20 cellular contexts compared by ENCODE assay signal in the genomic region with DNA sequence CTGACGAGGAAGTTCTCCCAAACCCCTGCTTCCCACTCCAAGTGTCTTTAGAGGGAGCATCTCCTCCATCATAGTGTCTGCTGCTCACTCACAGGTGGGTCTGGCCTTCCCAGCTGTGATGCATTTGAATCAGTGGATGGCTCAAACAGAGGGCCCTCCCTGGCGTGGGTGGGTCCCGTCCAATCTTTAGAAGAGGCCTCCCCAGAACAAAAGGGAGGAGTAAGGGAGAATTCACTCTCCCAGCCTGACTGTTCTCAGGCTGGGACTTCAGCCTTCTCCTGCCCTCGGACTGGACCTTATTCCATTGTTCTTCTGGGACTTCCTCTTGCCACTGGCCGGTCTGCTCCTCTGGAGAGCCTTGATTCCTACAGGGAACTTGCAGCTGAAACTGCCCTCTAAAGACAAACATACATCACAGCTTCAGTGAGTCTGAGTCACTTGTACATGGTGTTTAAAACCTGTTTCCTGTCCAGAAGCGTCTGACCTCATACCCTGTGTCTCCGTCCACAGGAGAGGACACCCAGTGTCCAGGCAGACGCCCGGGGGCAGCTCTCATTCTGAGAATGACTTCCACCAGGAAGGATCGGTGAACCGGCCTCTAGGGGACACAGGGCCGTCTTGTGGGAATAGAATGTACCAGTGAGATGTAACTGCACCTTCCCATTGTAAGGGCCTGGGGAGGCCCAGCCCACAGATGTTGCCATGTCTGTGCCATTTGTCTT.
"Had no signal": no experiment of that assay in that cellular context is flagged by ENCODE, and none has a peak within 500 bp of the region (broad histone marks: within the 10 kb centered on the region; RNA-seq: fewer than 3 reads in every experiment).

No MANE protein-coding gene starts in this region.

- FAIRE-seq: small intestine had no signal

- H3K9me3 ChIP-seq: neutrophil had no signal

- DNase-seq: activated CD4-positive, alpha-beta memory T cell treated with anti-CD3 and anti-CD28 coated beads for 36 hours; activated CD8-positive, alpha-beta memory T cell treated with anti-CD3 and anti-CD28 coated beads, Interleukin-2, amount 10 ng/mL, durations not matched to agents 7 days and 5 days; activated effector memory CD4-positive, alpha-beta T cell treated with Interleukin-2 at 50 U/mL for 16 hours; activated T-cell treated with anti-CD3 and anti-CD28 coated beads, Interleukin-2, amount 50 U/mL, for 1 hour; amniotic stem cell; cortex of kidney; effector CD8-positive, alpha-beta T cell; foreskin fibroblast; glutamatergic neuron; natural killer cell; retina; small intestine; stimulated activated CD4-positive, alpha-beta T cell treated with anti-CD3 and anti-CD28 coated beads, Interleukin-4, amount 100 ng/mL, for 4 hours; stimulated activated CD8-positive, alpha-beta memory T cell treated with anti-CD3 and anti-CD28 coated beads, Interleukin-4, amount 100 ng/mL, for 48 hours; stimulated activated naive CD4-positive, alpha-beta T cell treated with Interleukin-2 at 50 U/mL for 16 hours; trophoblast cell; WERI-Rb-1 had no signal

- ATAC-seq: activated CD8-positive, alpha-beta memory T cell treated with anti-CD3 and anti-CD28 coated beads, Interleukin-2, amount 10 ng/mL, durations not matched to agents 7 days and 5 days; activated naive CD4-positive, alpha-beta T cell treated with anti-CD3 and anti-CD28 coated beads, Interleukin-2, amount 50 U/mL, for 72 hours; natural killer cell; SK-N-SH treated with all-trans-retinoic acid at 6 μM for 48 hours had no signal

- H3K36me3 ChIP-seq: WERI-Rb-1 had no signal

- H3K27me3 ChIP-seq: neutrophil had no signal

- H3K27ac ChIP-seq: neutrophil, WERI-Rb-1 had no signal
